In the genomic region with DNA sequence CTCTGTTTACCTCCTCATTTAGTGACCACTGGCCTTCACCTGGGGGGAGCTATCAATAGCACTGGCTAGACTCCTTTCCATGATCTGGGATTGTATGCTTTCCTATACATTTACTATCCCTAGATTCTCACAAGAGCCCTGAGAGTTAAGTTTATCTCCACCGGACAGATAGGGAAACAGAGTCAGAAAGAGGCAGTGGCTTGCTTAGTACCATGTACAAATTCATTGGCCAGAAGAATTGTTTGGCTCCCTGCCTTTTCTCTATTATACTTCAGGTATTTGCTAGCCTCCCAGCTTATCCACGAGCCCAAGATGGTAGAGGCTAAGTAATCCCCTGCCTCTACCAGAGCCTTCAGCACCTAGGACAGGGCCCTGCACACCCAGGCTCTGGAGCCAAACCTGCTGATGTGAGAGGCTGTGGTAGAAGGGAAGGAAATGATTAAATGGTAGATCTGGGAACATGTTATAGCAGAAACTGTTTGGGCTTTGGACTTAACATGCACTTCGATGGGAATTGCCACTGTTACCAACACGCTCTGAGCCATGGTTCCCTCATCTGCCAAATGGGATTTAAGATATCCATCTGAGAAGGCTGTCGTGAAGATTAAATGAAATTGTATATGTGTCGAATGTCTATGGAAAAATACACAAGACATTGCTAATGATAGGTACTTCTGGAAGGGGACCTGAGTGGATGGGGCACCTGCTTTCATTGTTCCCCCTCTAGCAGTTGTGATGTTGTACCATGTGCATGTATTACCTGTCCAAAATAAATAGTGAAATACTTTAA, we compare ENCODE assay signal across 10 cellular contexts. TPM values are rescaled to one million over a fixed set of nuclear protein-coding genes. Genes with fewer than 3 reads are reported as not detected.
A peak's percentile ranks its signal among the peaks of the same experiment; 100 is the strongest.
DNase-seq lines count a peak whose midpoint lies in the region; ATAC-seq, FAIRE-seq and TF ChIP-seq lines count a peak whose summit lies in the region.
"Had no signal": no experiment of that assay in that cellular context is flagged by ENCODE, and none has a peak within 500 bp of the region (broad histone marks: within the 10 kb centered on the region; RNA-seq: fewer than 3 reads in every experiment).

No MANE protein-coding gene starts in this region.

- H3K27ac ChIP-seq in CD4-positive, alpha-beta T cell (ENCODE audit: low read depth, low read length), result no peak overlapping the region

- peak; percentile 78 for ATAC-seq in CD4-positive, alpha-beta T cell (ENCODE audit: poor library complexity)
- no peak for ATAC-seq in HG02884 (IDR thresholded peaks at IDR 0.05; ENCODE audit: unreplicated experiment)
- no peak for ATAC-seq in GM18498 (IDR thresholded peaks at IDR 0.05; ENCODE audit: unreplicated experiment)

- no peaks in the 10 kb centered on the region for H3K9me3 ChIP-seq in CD4-positive, alpha-beta T cell (ENCODE audit: control insufficient read depth, low read length)

- peak in 3 of 10 experiments; percentile 15 to 36 (median 22) for DNase-seq in CD4-positive, alpha-beta T cell
- DNase-seq in HuH-7.5 (ENCODE audit: low spot score) (peak; percentile 57), iris pigment epithelial cell (ENCODE audit: low read depth) (peak; percentile 69), GM19239 (ENCODE audit: insufficient read length, low spot score) (no peak), NCI-H2081 (lab: John Stamatoyannopoulos, UW) (no peak)
- DNase-seq in activated naive CD4-positive, alpha-beta T cell treated with Interleukin-2 at 50 U/mL for 16 hours, result peak; percentile 32
- DNase-seq: SHP77 treated with DMSO at 0.1 percent for 48 hours had no signal

- POLR2A ChIA-PET in CD4-positive, alpha-beta T cell (lab: Charles Lee), result interaction anchor here (1.7 kb wide), 1 partner anchor 18 kb away, joined by 4 read pairs; no protein-coding TSS in a partner anchor

- H3K4me1 Mint-ChIP-seq in CD4-positive, alpha-beta T cell (ENCODE audit: low read depth), result peaks cover 14% of the 10 kb centered on the region

- no peak for FAIRE-seq in GM19239 (lab: Jason Lieb, UNC)
- FAIRE-seq: GM18507 had no signal

- no peak for TF ChIP-seq CTCF in CD4-positive, alpha-beta T cell (IDR thresholded peaks at IDR 0.05)

- CTCF ChIA-PET in CD4-positive, alpha-beta T cell (lab: Charles Lee), result no interaction called here

- intact Hi-C loops in CD4-positive, alpha-beta T cell (cut with DNase I, micrococcal nuclease), result no loop called here

- no peak overlapping the region for H3K27ac Mint-ChIP-seq in CD4-positive, alpha-beta T cell

- peaks cover 64% of the 10 kb centered on the region for H3K27me3 Mint-ChIP-seq in CD4-positive, alpha-beta T cell

- peak overlapping the region; percentile 23 for H3K4me3 Mint-ChIP-seq in CD4-positive, alpha-beta T cell

- H3K9me3 Mint-ChIP-seq in CD4-positive, alpha-beta T cell, result no peaks in the 10 kb centered on the region

- no peaks in the 10 kb centered on the region for H3K36me3 Mint-ChIP-seq in CD4-positive, alpha-beta T cell (ENCODE audit: low read depth)

- peaks cover 59% of the 10 kb centered on the region for H3K27me3 ChIP-seq in CD4-positive, alpha-beta T cell (ENCODE audit: control insufficient read depth, insufficient read depth, low read length)

RNA-seq across cellular contexts. Expression of gene BLACAT1, which starts 3.1 kb away (rescaled TPM):
- total RNA-seq in CD4-positive, alpha-beta T cell, result not detected

RNA-seq across cellular contexts. Expression of gene LEMD1, which starts 37.1 kb away (rescaled TPM):
- not detected for total RNA-seq in CD4-positive, alpha-beta T cell

RNA-seq across cellular contexts. Expression of gene CDK18, which starts 45.5 kb away (rescaled TPM):
- 1 to 10 TPM; 1.6 to 2.7 TPM for total RNA-seq in CD4-positive, alpha-beta T cell

Comparison
In these comparisons a context has a peak if more than half of its experiments do, and no peak if none do; other contexts are left out.
1. DNase-seq: peak in HuH-7.5 (single experiment), activated naive CD4-positive, alpha-beta T cell treated with Interleukin-2 at 50 U/mL for 16 hours (single experiment) and iris pigment epithelial cell (single experiment); none in GM19239 (single experiment) and NCI-H2081 (0 of 2).